Comparison of ENCODE assay signal across 18 cellular contexts in genomic region chr6:168056892-168057527, GRCh38. TPM values are rescaled to one million over a fixed set of nuclear protein-coding genes. Genes with fewer than 3 reads are reported as not detected.
DNase-seq lines count a peak whose midpoint lies in the region; ATAC-seq and TF ChIP-seq lines count a peak whose summit lies in the region.
"Had no signal": no experiment of that assay in that cellular context is flagged by ENCODE, and none has a peak within 500 bp of the region (broad histone marks: within the 10 kb centered on the region; RNA-seq: fewer than 3 reads in every experiment).

No MANE protein-coding gene starts in this region.

- H3K4ac ChIP-seq in mesenchymal stem cell (ENCODE audit: low read depth in 1 of 2, low read length in 2 of 2) = peak overlapping the region in 1 of 2 experiments; percentile 13

- no peak overlapping the region for H2BK5ac ChIP-seq in mesenchymal stem cell (ENCODE audit: low read depth, low read length, poor library complexity, severe bottlenecking)

- no peak overlapping the region for H4K8ac ChIP-seq in mesenchymal stem cell (ENCODE audit: low read length)

- no peak overlapping the region for H3K18ac ChIP-seq in mesenchymal stem cell (ENCODE audit: low read depth in 1 of 2, low read length in 2 of 2)

- H2BK12ac ChIP-seq in mesenchymal stem cell (ENCODE audit: low read length in 2 of 2) = no peak overlapping the region

- H3K79me1 ChIP-seq in mesenchymal stem cell (replicated peaks; ENCODE audit: low read length, poor library complexity, severe bottlenecking) = no peaks in the 10 kb centered on the region

- H3K14ac ChIP-seq in mesenchymal stem cell (ENCODE audit: low read length in 2 of 2) = peak overlapping the region in 1 of 2 experiments; percentile 76

- no peak overlapping the region for H2AFZ ChIP-seq in mesenchymal stem cell (ENCODE audit: low read depth, low read length)
- H2AFZ ChIP-seq: GM23248 had no signal

- DNase-seq in H7 (peak; percentile 46), mesenchymal stem cell (no peak), thyroid gland (no peak), DMS153 (lab: John Stamatoyannopoulos, UW) (no peak)
- no peak for DNase-seq in stimulated activated effector memory CD8-positive, alpha-beta T cell treated with anti-CD3 and anti-CD28 coated beads, Interleukin-12 subunit alpha, Interleukin-12 subunit beta, amount 100 ng/mL, for 72 hours (ENCODE audit: low spot score in 2 of 2)
- no peak for DNase-seq in NK-92 treated with Interleukin-12 subunit alpha and Interleukin-12 subunit beta, amount 100 ng/mL, for 24 hours (lab: John Stamatoyannopoulos, UW)
- DNase-seq: AML-193; Caco-2; CD4-positive, alpha-beta T cell; DMS79; GDM1; GM23248 had no signal

- no peaks in the 10 kb centered on the region for H3K36me3 Mint-ChIP-seq in stimulated activated effector memory CD8-positive, alpha-beta T cell treated with anti-CD3 and anti-CD28 coated beads, Interleukin-12 subunit alpha, Interleukin-12 subunit beta, amount 100 ng/mL, for 72 hours

- ATAC-seq in stimulated activated effector memory CD8-positive, alpha-beta T cell treated with anti-CD3 and anti-CD28 coated beads, Interleukin-12 subunit alpha, Interleukin-12 subunit beta, amount 100 ng/mL, for 72 hours = peak; percentile 1
- ATAC-seq: HCT116 had no signal

- H3K36me3 ChIP-seq in H7 (replicated peaks; ENCODE audit: control insufficient read depth, insufficient read depth, low read length) = no peaks in the 10 kb centered on the region
- H3K36me3 ChIP-seq in HEK293 (ENCODE audit: control insufficient read depth in 2 of 2, insufficient read depth in 1 of 2, low read length in 2 of 2) = no peaks in the 10 kb centered on the region
- no peaks in the 10 kb centered on the region for H3K36me3 ChIP-seq in mesenchymal stem cell (ENCODE audit: control insufficient read depth in 1 of 2, insufficient read depth in 2 of 2, low read depth in 1 of 2, low read length in 2 of 2)
- no peaks in the 10 kb centered on the region for H3K36me3 ChIP-seq in thyroid gland

- no peak overlapping the region for H3K27ac Mint-ChIP-seq in stimulated activated effector memory CD8-positive, alpha-beta T cell treated with anti-CD3 and anti-CD28 coated beads, Interleukin-12 subunit alpha, Interleukin-12 subunit beta, amount 100 ng/mL, for 72 hours
- H3K27ac Mint-ChIP-seq: CD4-positive, alpha-beta T cell had no signal

- no peak overlapping the region for H3K9ac ChIP-seq in mesenchymal stem cell (ENCODE audit: low read length)
- H3K9ac ChIP-seq: GM23248 had no signal

- H3K27ac ChIP-seq in HEK293 (ENCODE audit: extremely low read depth, low read depth, low read length) (no peak overlapping the region), mesenchymal stem cell (ENCODE audit: low read length, poor library complexity, severe bottlenecking) (no peak overlapping the region), thyroid gland (no peak overlapping the region)
- H3K27ac ChIP-seq: C4-2B, GM23248 had no signal

- intact Hi-C loops in thyroid gland (cut with DNase I) = no loop called here

- no peak overlapping the region for H3K4me3 Mint-ChIP-seq in stimulated activated effector memory CD8-positive, alpha-beta T cell treated with anti-CD3 and anti-CD28 coated beads, Interleukin-12 subunit alpha, Interleukin-12 subunit beta, amount 100 ng/mL, for 72 hours
- H3K4me3 Mint-ChIP-seq: CD4-positive, alpha-beta T cell had no signal

- TF ChIP-seq POLR2A in thyroid gland (IDR thresholded peaks at IDR 0.05) = no peak

- H2BK15ac ChIP-seq in mesenchymal stem cell (ENCODE audit: low read depth, poor library complexity, severe bottlenecking) = no peak overlapping the region

- H3K4me3 ChIP-seq in H7 (ENCODE audit: insufficient read depth, low read depth, low read length) (no peak overlapping the region), HEK293 (ENCODE audit: low read depth, low read length) (no peak overlapping the region), mesenchymal stem cell (ENCODE audit: insufficient read depth in 1 of 2, low read depth in 1 of 2, low read length in 2 of 2) (no peak overlapping the region), thyroid gland (replicated peaks in 1 of 3) (no peak overlapping the region)
- H3K4me3 ChIP-seq: GM23248 had no signal

- no peaks in the 10 kb centered on the region for H3K4me1 ChIP-seq in HEK293 (ENCODE audit: control insufficient read depth, insufficient read depth, low read length)
- H3K4me1 ChIP-seq in mesenchymal stem cell (ENCODE audit: control insufficient read depth, insufficient read depth, low read depth, low read length) = peaks cover 7% of the 10 kb centered on the region
- H3K4me1 ChIP-seq in thyroid gland = peaks cover 0 to 12% of the 10 kb centered on the region in 2 donors

- H2AK5ac ChIP-seq in mesenchymal stem cell (ENCODE audit: low read length, severe bottlenecking) = no peak overlapping the region

- no peak overlapping the region for H3K23ac ChIP-seq in mesenchymal stem cell (ENCODE audit: low read length in 2 of 2)

- CTCF ChIA-PET in HEK293 (lab: Yijun Ruan, JAX) = interaction anchor here (0.6 to 0.7 kb wide), 3 partner anchors 12 to 574 kb away, joined by 3 to 4 read pairs (median 3); no protein-coding TSS in a partner anchor

- TF ChIP-seq CTCF in HEK293 (tag by site-specific recombination; IDR thresholded peaks at IDR 0.05) (no peak), thyroid gland (IDR thresholded peaks at IDR 0.05) (no peak)

- WGBS in mesenchymal stem cell = 88% methylated on average over 24 of the region's 24 CpGs
- 94 to 96% methylated on average over 11 to 20 of the region's 24 CpGs for WGBS in thyroid gland, 2 donors

- H3K9me3 ChIP-seq in HEK293 (ENCODE audit: control insufficient read depth, insufficient read depth, low read depth, low read length) = no peaks in the 10 kb centered on the region
- no peaks in the 10 kb centered on the region for H3K9me3 ChIP-seq in mesenchymal stem cell (ENCODE audit: control insufficient read depth, low read length)
- no peaks in the 10 kb centered on the region for H3K9me3 ChIP-seq in thyroid gland
- H3K9me3 ChIP-seq: Caco-2 had no signal

- no peak overlapping the region for H3K4me2 ChIP-seq in mesenchymal stem cell (ENCODE audit: low read length, poor library complexity, severe bottlenecking)

- H4K91ac ChIP-seq in mesenchymal stem cell (ENCODE audit: low read length) = peak overlapping the region; percentile 64

- no peaks in the 10 kb centered on the region for H3K4me1 Mint-ChIP-seq in stimulated activated effector memory CD8-positive, alpha-beta T cell treated with anti-CD3 and anti-CD28 coated beads, Interleukin-12 subunit alpha, Interleukin-12 subunit beta, amount 100 ng/mL, for 72 hours

- no peak overlapping the region for H2BK120ac ChIP-seq in mesenchymal stem cell (ENCODE audit: low read depth, low read length)

- no peaks in the 10 kb centered on the region for H3K9me3 Mint-ChIP-seq in stimulated activated effector memory CD8-positive, alpha-beta T cell treated with anti-CD3 and anti-CD28 coated beads, Interleukin-12 subunit alpha, Interleukin-12 subunit beta, amount 100 ng/mL, for 72 hours
- H3K9me3 Mint-ChIP-seq: CD4-positive, alpha-beta T cell had no signal

- no peaks in the 10 kb centered on the region for H3K27me3 ChIP-seq in H7 (ENCODE audit: control insufficient read depth, insufficient read depth, low read length)
- H3K27me3 ChIP-seq in mesenchymal stem cell (ENCODE audit: control insufficient read depth in 1 of 2, insufficient read depth in 1 of 2, low read length in 2 of 2) = no peaks in the 10 kb centered on the region
- no peaks in the 10 kb centered on the region for H3K27me3 ChIP-seq in thyroid gland

- POLR2A ChIA-PET in HEK293 (lab: Yijun Ruan, JAX) = no interaction called here

TF ChIP-seq in HEK293, 187 proteins besides CTCF, POLR2A, EP300 and RAD21:
- no peak for TF ChIP-seq ZBTB6 (tag by site-specific recombination; IDR thresholded peaks at IDR 0.05)
- TF ChIP-seq SCRT2 (tag by site-specific recombination; IDR thresholded peaks at IDR 0.05) = 0 out of 2 replicates have a peak, but pooled peaks have one; percentile 30
- TF ChIP-seq, protein P1, sequence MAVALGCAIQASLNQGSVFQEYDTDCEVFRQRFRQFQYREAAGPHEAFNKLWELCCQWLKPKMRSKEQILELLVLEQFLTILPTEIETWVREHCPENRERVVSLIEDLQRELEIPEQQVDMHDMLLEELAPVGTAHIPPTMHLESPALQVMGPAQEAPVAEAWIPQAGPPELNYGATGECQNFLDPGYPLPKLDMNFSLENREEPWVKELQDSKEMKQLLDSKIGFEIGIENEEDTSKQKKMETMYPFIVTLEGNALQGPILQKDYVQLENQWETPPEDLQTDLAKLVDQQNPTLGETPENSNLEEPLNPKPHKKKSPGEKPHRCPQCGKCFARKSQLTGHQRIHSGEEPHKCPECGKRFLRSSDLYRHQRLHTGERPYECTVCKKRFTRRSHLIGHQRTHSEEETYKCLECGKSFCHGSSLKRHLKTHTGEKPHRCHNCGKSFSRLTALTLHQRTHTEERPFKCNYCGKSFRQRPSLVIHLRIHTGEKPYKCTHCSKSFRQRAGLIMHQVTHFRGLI (tag by site-specific recombination; IDR thresholded peaks at IDR 0.05) = no peak

RNA-seq across cellular contexts. Expression of gene FRMD1, which starts 22.0 kb away (rescaled TPM):
- total RNA-seq in H7 (2014; rRNA removed; shearing (Covaris generic)) = 0.11 TPM in 1 of 2 replicates, not detected in the other
- polyA plus RNA-seq in mesenchymal stem cell (2013, experiment 1 of 2) = not detected
- not detected for polyA plus RNA-seq in mesenchymal stem cell (2013, experiment 2 of 2)
- total RNA-seq in thyroid gland = under 1 TPM in 1 of 4 donors, not detected in 3; 0.13 TPM
- total RNA-seq: CD4-positive, alpha-beta T cell; Daoy; GM23248; HT-29 had no signal
- polyA plus RNA-seq: BJ, GM23248 had no signal

RNA-seq across cellular contexts. Expression of gene KIF25, which starts 59.5 kb away (rescaled TPM):
- 0.15 and 0.42 TPM in 2 replicates for total RNA-seq in H7 (2014; rRNA removed; shearing (Covaris generic))
- 0.40 TPM for polyA plus RNA-seq in mesenchymal stem cell (2013, experiment 1 of 2)
- 0.63 TPM for polyA plus RNA-seq in mesenchymal stem cell (2013, experiment 2 of 2)
- not detected for total RNA-seq in thyroid gland
- total RNA-seq: Caco-2; CD4-positive, alpha-beta T cell; Daoy; GM23248; HT-29 had no signal
- polyA plus RNA-seq: BJ, GM23248 had no signal
